ENCODE assay signal across 11 cellular contexts in genomic region chr10:3046210-3046779, GRCh38. TPM values are rescaled to one million over a fixed set of nuclear protein-coding genes. Genes with fewer than 3 reads are reported as not detected.
DNase-seq lines count a peak whose midpoint lies in the region; ATAC-seq and TF ChIP-seq lines count a peak whose summit lies in the region.
"Had no signal": no experiment of that assay in that cellular context is flagged by ENCODE, and none has a peak within 500 bp of the region (broad histone marks: within the 10 kb centered on the region; RNA-seq: fewer than 3 reads in every experiment).

No MANE protein-coding gene starts in this region.

- CTCF ChIA-PET in activated CD4-positive, alpha-beta T cell treated with anti-CD3 and anti-CD28 coated beads, Interleukin-2, amount 10 ng/mL, durations not matched to agents 7 days and 5 days (lab: Charles Lee) = interaction anchor here (0.6 kb wide), 1 partner anchor 622 kb away, joined by 3 read pairs; no protein-coding TSS in a partner anchor

- no peaks in the 10 kb centered on the region for H3K36me3 Mint-ChIP-seq in activated CD4-positive, alpha-beta T cell treated with anti-CD3 and anti-CD28 coated beads, Interleukin-2, amount 10 ng/mL, durations not matched to agents 7 days and 5 days (ENCODE audit: low read depth)
- H3K36me3 Mint-ChIP-seq: naive B cell had no signal

- H3K36me3 ChIP-seq in ascending aorta = no peaks in the 10 kb centered on the region
- no peaks in the 10 kb centered on the region for H3K36me3 ChIP-seq in left lung
- no peaks in the 10 kb centered on the region for H3K36me3 ChIP-seq in stomach smooth muscle (ENCODE audit: control insufficient read depth in 2 of 2, insufficient read depth in 2 of 2, low read length in 2 of 2)
- H3K36me3 ChIP-seq: spleen had no signal

- DNase-seq in HT-29 (ENCODE audit: low spot score) (peak; percentile 39), ascending aorta (ENCODE audit: low spot score in 2 of 2) (no peak), left lung (no peak)
- DNase-seq in activated CD4-positive, alpha-beta T cell treated with anti-CD3 and anti-CD28 coated beads, Interleukin-2, amount 10 ng/mL, durations not matched to agents 7 days and 5 days = no peak
- DNase-seq: activated CD8-positive, alpha-beta memory T cell treated with anti-CD3 and anti-CD28 coated beads for 24 hours; naive B cell; spleen had no signal

- ATAC-seq in left lung (no peak), GM19397 (IDR thresholded peaks at IDR 0.05; ENCODE audit: unreplicated experiment) (no peak), HG02938 (IDR thresholded peaks at IDR 0.05; ENCODE audit: unreplicated experiment) (no peak)

- no peaks in the 10 kb centered on the region for H3K4me1 Mint-ChIP-seq in activated CD4-positive, alpha-beta T cell treated with anti-CD3 and anti-CD28 coated beads, Interleukin-2, amount 10 ng/mL, durations not matched to agents 7 days and 5 days

- no peaks in the 10 kb centered on the region for H3K9me3 Mint-ChIP-seq in activated CD4-positive, alpha-beta T cell treated with anti-CD3 and anti-CD28 coated beads, Interleukin-2, amount 10 ng/mL, durations not matched to agents 7 days and 5 days
- H3K9me3 Mint-ChIP-seq: naive B cell; T-helper 1 cell treated with Interleukin-12 subunit alpha and Interleukin-12 subunit beta and Interleukin-4 antibody, amounts not matched to agents 30 μg/mL and 1 μg/mL, for 36 hours had no signal

- H3K9ac ChIP-seq in stomach smooth muscle (ENCODE audit: low read length in 2 of 2) = peak overlapping the region in 1 of 2 donors; percentile 21

- intact Hi-C loops in ascending aorta (cut with DNase I) (loop anchor here (5.0 kb wide), 1 partner anchor 46 kb away; no protein-coding TSS in a partner anchor), left lung (cut with DNase I) (no loop called here)

- H3K4me1 ChIP-seq in ascending aorta = peaks cover 8 to 27% of the 10 kb centered on the region in 2 donors
- H3K4me1 ChIP-seq in left lung = peaks cover 6 to 7% of the 10 kb centered on the region in 2 donors
- H3K4me1 ChIP-seq in stomach smooth muscle (ENCODE audit: control insufficient read depth, insufficient read depth, low read length) = peaks cover 26% of the 10 kb centered on the region

- H3K4me3 ChIP-seq in ascending aorta (peak overlapping the region in 1 of 2 donors; percentile 39), left lung (no peak overlapping the region), stomach smooth muscle (ENCODE audit: low read length in 2 of 2) (no peak overlapping the region)
- H3K4me3 ChIP-seq: spleen had no signal

- POLR2A ChIA-PET in activated CD4-positive, alpha-beta T cell treated with anti-CD3 and anti-CD28 coated beads, Interleukin-2, amount 10 ng/mL, durations not matched to agents 7 days and 5 days (lab: Charles Lee) = no interaction called here

- no peak overlapping the region for H3K27ac Mint-ChIP-seq in activated CD4-positive, alpha-beta T cell treated with anti-CD3 and anti-CD28 coated beads, Interleukin-2, amount 10 ng/mL, durations not matched to agents 7 days and 5 days
- H3K27ac Mint-ChIP-seq: T-helper 1 cell treated with Interleukin-12 subunit alpha and Interleukin-12 subunit beta and Interleukin-4 antibody, amounts not matched to agents 30 μg/mL and 1 μg/mL, for 36 hours had no signal

- peaks cover 13% of the 10 kb centered on the region for H3K27me3 Mint-ChIP-seq in activated CD4-positive, alpha-beta T cell treated with anti-CD3 and anti-CD28 coated beads, Interleukin-2, amount 10 ng/mL, durations not matched to agents 7 days and 5 days

- TF ChIP-seq CTCF in ascending aorta (IDR thresholded peaks at IDR 0.05) (no peak), left lung (IDR thresholded peaks at IDR 0.05) (no peak)

- H3K27ac ChIP-seq in ascending aorta (peak overlapping the region; percentile 90 to 91), left lung (peak overlapping the region; percentile 71 to 72), stomach smooth muscle (ENCODE audit: low read length) (peak overlapping the region; percentile 73)

- H3K27me3 ChIP-seq in ascending aorta = no peaks in the 10 kb centered on the region
- no peaks in the 10 kb centered on the region for H3K27me3 ChIP-seq in left lung
- H3K27me3 ChIP-seq in stomach smooth muscle (ENCODE audit: control insufficient read depth in 1 of 2, insufficient read depth in 2 of 2, low read length in 2 of 2) = no peaks in the 10 kb centered on the region

- no peaks in the 10 kb centered on the region for H3K9me3 ChIP-seq in ascending aorta
- H3K9me3 ChIP-seq in left lung = no peaks in the 10 kb centered on the region
- H3K9me3 ChIP-seq in stomach smooth muscle (ENCODE audit: control insufficient read depth in 2 of 2, low read length in 2 of 2) = no peaks in the 10 kb centered on the region

- H3K4me3 Mint-ChIP-seq in activated CD4-positive, alpha-beta T cell treated with anti-CD3 and anti-CD28 coated beads, Interleukin-2, amount 10 ng/mL, durations not matched to agents 7 days and 5 days = no peak overlapping the region
- H3K4me3 Mint-ChIP-seq: naive B cell; T-helper 1 cell treated with Interleukin-12 subunit alpha and Interleukin-12 subunit beta and Interleukin-4 antibody, amounts not matched to agents 30 μg/mL and 1 μg/mL, for 36 hours had no signal

RNA-seq across cellular contexts. Expression of gene PFKP, which starts 21.1 kb away (rescaled TPM):
- 178 and 185 TPM in 2 replicates for total RNA-seq in HT-29 (2014; rRNA removed; shearing (Covaris generic))
- total RNA-seq in ascending aorta = 197 TPM
- 10 to 100 TPM; 44.9 to 70.0 TPM for total RNA-seq in left lung
- total RNA-seq in activated CD4-positive, alpha-beta T cell treated with anti-CD3 and anti-CD28 coated beads, Interleukin-2, amount 10 ng/mL, durations not matched to agents 7 days and 5 days = 100 to 1,000 TPM; 173 to 178 TPM
